Comparison of ENCODE assay signal across 3 cellular contexts in the genomic region with DNA sequence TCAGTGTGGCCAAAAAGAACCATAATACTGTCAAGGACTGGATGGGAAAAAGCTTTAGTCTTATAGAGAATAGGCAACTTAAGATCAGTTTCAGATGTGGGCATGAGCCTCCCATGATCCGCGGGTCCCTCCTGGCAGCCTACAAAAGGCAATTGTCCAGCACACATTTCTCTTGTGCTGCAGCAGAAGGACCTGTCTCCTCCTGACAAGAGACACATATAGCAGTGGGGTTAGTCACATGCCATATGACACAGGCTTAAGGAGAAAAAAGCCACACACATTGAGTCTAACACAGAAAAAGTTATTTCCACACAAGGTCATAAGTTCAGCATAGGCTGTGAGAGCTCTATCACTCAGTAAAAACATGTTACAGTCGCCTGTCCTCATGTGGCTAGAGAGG.
TF ChIP-seq lines count a peak whose summit lies in the region.

No MANE protein-coding gene starts in this region.

TF ChIP-seq in SK-N-SH, 30 proteins besides CTCF, POLR2A, EP300 and RAD21 (continued from another document):
- TF ChIP-seq USF1 (IDR thresholded peaks at IDR 0.05; ENCODE audit: borderline replicate concordance, low read depth) (no peak), RFX5 (IDR thresholded peaks at IDR 0.05; ENCODE audit: low read length) (no peak), POLR2AphosphoS5 (IDR thresholded peaks at IDR 0.05; ENCODE audit: low read depth, low read length) (no peak), FOSL2 (IDR thresholded peaks at IDR 0.05; ENCODE audit: borderline replicate concordance, low read depth) (no peak), GABPA (IDR thresholded peaks at IDR 0.05; ENCODE audit: low read depth) (no peak), RCOR1 (IDR thresholded peaks at IDR 0.05; ENCODE audit: low read length) (no peak), TCF12 (IDR thresholded peaks at IDR 0.05) (no peak), TAF1 (IDR thresholded peaks at IDR 0.05; ENCODE audit: borderline replicate concordance, low read depth, low read length) (no peak)
- TF ChIP-seq, protein P1, sequence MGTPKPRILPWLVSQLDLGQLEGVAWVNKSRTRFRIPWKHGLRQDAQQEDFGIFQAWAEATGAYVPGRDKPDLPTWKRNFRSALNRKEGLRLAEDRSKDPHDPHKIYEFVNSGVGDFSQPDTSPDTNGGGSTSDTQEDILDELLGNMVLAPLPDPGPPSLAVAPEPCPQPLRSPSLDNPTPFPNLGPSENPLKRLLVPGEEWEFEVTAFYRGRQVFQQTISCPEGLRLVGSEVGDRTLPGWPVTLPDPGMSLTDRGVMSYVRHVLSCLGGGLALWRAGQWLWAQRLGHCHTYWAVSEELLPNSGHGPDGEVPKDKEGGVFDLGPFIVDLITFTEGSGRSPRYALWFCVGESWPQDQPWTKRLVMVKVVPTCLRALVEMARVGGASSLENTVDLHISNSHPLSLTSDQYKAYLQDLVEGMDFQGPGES (IDR thresholded peaks at IDR 0.05; ENCODE audit: low read depth, low read length), result no peak
- TF ChIP-seq, protein P2, sequence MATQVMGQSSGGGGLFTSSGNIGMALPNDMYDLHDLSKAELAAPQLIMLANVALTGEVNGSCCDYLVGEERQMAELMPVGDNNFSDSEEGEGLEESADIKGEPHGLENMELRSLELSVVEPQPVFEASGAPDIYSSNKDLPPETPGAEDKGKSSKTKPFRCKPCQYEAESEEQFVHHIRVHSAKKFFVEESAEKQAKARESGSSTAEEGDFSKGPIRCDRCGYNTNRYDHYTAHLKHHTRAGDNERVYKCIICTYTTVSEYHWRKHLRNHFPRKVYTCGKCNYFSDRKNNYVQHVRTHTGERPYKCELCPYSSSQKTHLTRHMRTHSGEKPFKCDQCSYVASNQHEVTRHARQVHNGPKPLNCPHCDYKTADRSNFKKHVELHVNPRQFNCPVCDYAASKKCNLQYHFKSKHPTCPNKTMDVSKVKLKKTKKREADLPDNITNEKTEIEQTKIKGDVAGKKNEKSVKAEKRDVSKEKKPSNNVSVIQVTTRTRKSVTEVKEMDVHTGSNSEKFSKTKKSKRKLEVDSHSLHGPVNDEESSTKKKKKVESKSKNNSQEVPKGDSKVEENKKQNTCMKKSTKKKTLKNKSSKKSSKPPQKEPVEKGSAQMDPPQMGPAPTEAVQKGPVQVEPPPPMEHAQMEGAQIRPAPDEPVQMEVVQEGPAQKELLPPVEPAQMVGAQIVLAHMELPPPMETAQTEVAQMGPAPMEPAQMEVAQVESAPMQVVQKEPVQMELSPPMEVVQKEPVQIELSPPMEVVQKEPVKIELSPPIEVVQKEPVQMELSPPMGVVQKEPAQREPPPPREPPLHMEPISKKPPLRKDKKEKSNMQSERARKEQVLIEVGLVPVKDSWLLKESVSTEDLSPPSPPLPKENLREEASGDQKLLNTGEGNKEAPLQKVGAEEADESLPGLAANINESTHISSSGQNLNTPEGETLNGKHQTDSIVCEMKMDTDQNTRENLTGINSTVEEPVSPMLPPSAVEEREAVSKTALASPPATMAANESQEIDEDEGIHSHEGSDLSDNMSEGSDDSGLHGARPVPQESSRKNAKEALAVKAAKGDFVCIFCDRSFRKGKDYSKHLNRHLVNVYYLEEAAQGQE (IDR thresholded peaks at IDR 0.05; ENCODE audit: low read depth, low read length), result no peak
- TF ChIP-seq, protein P3, sequence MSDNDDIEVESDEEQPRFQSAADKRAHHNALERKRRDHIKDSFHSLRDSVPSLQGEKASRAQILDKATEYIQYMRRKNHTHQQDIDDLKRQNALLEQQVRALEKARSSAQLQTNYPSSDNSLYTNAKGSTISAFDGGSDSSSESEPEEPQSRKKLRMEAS (IDR thresholded peaks at IDR 0.05; ENCODE audit: low read depth), result no peak
TF ChIP-seq in SK-N-SH: peak in this region for 0.

TF ChIP-seq in SK-N-SH treated with all-trans-retinoic acid at 6 μM for 48 hours, 23 proteins besides CTCF, POLR2A, EP300 and RAD21 (continued from another document and continues in another):
- TF ChIP-seq, protein P4, sequence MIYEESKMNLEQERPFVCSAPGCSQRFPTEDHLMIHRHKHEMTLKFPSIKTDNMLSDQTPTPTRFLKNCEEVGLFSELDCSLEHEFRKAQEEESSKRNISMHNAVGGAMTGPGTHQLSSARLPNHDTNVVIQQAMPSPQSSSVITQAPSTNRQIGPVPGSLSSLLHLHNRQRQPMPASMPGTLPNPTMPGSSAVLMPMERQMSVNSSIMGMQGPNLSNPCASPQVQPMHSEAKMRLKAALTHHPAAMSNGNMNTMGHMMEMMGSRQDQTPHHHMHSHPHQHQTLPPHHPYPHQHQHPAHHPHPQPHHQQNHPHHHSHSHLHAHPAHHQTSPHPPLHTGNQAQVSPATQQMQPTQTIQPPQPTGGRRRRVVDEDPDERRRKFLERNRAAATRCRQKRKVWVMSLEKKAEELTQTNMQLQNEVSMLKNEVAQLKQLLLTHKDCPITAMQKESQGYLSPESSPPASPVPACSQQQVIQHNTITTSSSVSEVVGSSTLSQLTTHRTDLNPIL (CRISPR knock-in tag; IDR thresholded peaks at IDR 0.05; ENCODE audit: low read depth), result no peak
- TF ChIP-seq OSR1 (CRISPR knock-in tag; IDR thresholded peaks at IDR 0.05) (no peak), TSHZ2 (CRISPR knock-in tag; IDR thresholded peaks at IDR 0.05) (no peak), ZFP30 (CRISPR knock-in tag; IDR thresholded peaks at IDR 0.05) (no peak), ZFP3 (CRISPR knock-in tag; IDR thresholded peaks at IDR 0.05) (no peak), TCF4 (CRISPR knock-in tag; IDR thresholded peaks at IDR 0.05; ENCODE audit: borderline replicate concordance) (no peak), BACH2 (CRISPR knock-in tag; IDR thresholded peaks at IDR 0.05; ENCODE audit: borderline replicate concordance) (no peak)
- TF ChIP-seq, protein P5, sequence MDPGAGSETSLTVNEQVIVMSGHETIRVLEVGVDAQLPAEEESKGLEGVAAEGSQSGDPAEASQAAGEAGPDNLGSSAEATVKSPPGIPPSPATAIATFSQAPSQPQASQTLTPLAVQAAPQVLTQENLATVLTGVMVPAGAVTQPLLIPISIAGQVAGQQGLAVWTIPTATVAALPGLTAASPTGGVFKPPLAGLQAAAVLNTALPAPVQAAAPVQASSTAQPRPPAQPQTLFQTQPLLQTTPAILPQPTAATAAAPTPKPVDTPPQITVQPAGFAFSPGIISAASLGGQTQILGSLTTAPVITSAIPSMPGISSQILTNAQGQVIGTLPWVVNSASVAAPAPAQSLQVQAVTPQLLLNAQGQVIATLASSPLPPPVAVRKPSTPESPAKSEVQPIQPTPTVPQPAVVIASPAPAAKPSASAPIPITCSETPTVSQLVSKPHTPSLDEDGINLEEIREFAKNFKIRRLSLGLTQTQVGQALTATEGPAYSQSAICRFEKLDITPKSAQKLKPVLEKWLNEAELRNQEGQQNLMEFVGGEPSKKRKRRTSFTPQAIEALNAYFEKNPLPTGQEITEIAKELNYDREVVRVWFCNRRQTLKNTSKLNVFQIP (CRISPR knock-in tag; IDR thresholded peaks at IDR 0.05; ENCODE audit: borderline replicate concordance, low read depth), result no peak
- TF ChIP-seq, protein P6, sequence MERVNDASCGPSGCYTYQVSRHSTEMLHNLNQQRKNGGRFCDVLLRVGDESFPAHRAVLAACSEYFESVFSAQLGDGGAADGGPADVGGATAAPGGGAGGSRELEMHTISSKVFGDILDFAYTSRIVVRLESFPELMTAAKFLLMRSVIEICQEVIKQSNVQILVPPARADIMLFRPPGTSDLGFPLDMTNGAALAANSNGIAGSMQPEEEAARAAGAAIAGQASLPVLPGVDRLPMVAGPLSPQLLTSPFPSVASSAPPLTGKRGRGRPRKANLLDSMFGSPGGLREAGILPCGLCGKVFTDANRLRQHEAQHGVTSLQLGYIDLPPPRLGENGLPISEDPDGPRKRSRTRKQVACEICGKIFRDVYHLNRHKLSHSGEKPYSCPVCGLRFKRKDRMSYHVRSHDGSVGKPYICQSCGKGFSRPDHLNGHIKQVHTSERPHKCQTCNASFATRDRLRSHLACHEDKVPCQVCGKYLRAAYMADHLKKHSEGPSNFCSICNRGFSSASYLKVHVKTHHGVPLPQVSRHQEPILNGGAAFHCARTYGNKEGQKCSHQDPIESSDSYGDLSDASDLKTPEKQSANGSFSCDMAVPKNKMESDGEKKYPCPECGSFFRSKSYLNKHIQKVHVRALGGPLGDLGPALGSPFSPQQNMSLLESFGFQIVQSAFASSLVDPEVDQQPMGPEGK (CRISPR knock-in tag; IDR thresholded peaks at IDR 0.05; ENCODE audit: borderline replicate concordance), result no peak

TF ChIP-seq in WTC11, 78 proteins besides CTCF, POLR2A, EP300 and RAD21 (continued from another document):
- TF ChIP-seq JAZF1 (CRISPR knock-in tag; IDR thresholded peaks at IDR 0.05), result no peak
- TF ChIP-seq NR3C1 (CRISPR knock-in tag; conservative IDR thresholded peaks at IDR 0.05; ENCODE audit: low read depth), result no peak
- no peak for TF ChIP-seq KAT7 (CRISPR knock-in tag; IDR thresholded peaks at IDR 0.05; ENCODE audit: borderline replicate concordance)
- no peak for TF ChIP-seq CREM (CRISPR knock-in tag; IDR thresholded peaks at IDR 0.05)
- TF ChIP-seq, protein P7, sequence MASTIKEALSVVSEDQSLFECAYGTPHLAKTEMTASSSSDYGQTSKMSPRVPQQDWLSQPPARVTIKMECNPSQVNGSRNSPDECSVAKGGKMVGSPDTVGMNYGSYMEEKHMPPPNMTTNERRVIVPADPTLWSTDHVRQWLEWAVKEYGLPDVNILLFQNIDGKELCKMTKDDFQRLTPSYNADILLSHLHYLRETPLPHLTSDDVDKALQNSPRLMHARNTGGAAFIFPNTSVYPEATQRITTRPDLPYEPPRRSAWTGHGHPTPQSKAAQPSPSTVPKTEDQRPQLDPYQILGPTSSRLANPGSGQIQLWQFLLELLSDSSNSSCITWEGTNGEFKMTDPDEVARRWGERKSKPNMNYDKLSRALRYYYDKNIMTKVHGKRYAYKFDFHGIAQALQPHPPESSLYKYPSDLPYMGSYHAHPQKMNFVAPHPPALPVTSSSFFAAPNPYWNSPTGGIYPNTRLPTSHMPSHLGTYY (CRISPR knock-in tag; IDR thresholded peaks at IDR 0.05), result no peak
- TF ChIP-seq, protein P8, sequence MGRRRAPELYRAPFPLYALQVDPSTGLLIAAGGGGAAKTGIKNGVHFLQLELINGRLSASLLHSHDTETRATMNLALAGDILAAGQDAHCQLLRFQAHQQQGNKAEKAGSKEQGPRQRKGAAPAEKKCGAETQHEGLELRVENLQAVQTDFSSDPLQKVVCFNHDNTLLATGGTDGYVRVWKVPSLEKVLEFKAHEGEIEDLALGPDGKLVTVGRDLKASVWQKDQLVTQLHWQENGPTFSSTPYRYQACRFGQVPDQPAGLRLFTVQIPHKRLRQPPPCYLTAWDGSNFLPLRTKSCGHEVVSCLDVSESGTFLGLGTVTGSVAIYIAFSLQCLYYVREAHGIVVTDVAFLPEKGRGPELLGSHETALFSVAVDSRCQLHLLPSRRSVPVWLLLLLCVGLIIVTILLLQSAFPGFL (CRISPR knock-in tag; IDR thresholded peaks at IDR 0.05; ENCODE audit: borderline replicate concordance), result no peak
- no peak for TF ChIP-seq AR (CRISPR knock-in tag; IDR thresholded peaks at IDR 0.05)
- TF ChIP-seq, protein P9, sequence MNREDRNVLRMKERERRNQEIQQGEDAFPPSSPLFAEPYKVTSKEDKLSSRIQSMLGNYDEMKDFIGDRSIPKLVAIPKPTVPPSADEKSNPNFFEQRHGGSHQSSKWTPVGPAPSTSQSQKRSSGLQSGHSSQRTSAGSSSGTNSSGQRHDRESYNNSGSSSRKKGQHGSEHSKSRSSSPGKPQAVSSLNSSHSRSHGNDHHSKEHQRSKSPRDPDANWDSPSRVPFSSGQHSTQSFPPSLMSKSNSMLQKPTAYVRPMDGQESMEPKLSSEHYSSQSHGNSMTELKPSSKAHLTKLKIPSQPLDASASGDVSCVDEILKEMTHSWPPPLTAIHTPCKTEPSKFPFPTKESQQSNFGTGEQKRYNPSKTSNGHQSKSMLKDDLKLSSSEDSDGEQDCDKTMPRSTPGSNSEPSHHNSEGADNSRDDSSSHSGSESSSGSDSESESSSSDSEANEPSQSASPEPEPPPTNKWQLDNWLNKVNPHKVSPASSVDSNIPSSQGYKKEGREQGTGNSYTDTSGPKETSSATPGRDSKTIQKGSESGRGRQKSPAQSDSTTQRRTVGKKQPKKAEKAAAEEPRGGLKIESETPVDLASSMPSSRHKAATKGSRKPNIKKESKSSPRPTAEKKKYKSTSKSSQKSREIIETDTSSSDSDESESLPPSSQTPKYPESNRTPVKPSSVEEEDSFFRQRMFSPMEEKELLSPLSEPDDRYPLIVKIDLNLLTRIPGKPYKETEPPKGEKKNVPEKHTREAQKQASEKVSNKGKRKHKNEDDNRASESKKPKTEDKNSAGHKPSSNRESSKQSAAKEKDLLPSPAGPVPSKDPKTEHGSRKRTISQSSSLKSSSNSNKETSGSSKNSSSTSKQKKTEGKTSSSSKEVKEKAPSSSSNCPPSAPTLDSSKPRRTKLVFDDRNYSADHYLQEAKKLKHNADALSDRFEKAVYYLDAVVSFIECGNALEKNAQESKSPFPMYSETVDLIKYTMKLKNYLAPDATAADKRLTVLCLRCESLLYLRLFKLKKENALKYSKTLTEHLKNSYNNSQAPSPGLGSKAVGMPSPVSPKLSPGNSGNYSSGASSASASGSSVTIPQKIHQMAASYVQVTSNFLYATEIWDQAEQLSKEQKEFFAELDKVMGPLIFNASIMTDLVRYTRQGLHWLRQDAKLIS (CRISPR knock-in tag; IDR thresholded peaks at IDR 0.05; ENCODE audit: borderline replicate concordance), result no peak
- TF ChIP-seq GRHL2 (CRISPR knock-in tag; IDR thresholded peaks at IDR 0.05; ENCODE audit: insufficient replicate concordance, severe bottlenecking), result no peak
- TF ChIP-seq, protein P10, sequence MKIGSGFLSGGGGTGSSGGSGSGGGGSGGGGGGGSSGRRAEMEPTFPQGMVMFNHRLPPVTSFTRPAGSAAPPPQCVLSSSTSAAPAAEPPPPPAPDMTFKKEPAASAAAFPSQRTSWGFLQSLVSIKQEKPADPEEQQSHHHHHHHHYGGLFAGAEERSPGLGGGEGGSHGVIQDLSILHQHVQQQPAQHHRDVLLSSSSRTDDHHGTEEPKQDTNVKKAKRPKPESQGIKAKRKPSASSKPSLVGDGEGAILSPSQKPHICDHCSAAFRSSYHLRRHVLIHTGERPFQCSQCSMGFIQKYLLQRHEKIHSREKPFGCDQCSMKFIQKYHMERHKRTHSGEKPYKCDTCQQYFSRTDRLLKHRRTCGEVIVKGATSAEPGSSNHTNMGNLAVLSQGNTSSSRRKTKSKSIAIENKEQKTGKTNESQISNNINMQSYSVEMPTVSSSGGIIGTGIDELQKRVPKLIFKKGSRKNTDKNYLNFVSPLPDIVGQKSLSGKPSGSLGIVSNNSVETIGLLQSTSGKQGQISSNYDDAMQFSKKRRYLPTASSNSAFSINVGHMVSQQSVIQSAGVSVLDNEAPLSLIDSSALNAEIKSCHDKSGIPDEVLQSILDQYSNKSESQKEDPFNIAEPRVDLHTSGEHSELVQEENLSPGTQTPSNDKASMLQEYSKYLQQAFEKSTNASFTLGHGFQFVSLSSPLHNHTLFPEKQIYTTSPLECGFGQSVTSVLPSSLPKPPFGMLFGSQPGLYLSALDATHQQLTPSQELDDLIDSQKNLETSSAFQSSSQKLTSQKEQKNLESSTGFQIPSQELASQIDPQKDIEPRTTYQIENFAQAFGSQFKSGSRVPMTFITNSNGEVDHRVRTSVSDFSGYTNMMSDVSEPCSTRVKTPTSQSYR (CRISPR knock-in tag; IDR thresholded peaks at IDR 0.05), result no peak
